26 cellular contexts compared by ENCODE assay signal in genomic region chr6:134722429-134722828, GRCh38.
DNase-seq lines count a peak whose midpoint lies in the region; ATAC-seq, FAIRE-seq and TF ChIP-seq lines count a peak whose summit lies in the region.
"Had no signal": no experiment of that assay in that cellular context is flagged by ENCODE, and none has a peak within 500 bp of the region (broad histone marks: within the 10 kb centered on the region; RNA-seq: fewer than 3 reads in every experiment).

No MANE protein-coding gene starts in this region.

- no peak for ATAC-seq in GM23338
- ATAC-seq in GM21515 (IDR thresholded peaks at IDR 0.05; ENCODE audit: unreplicated experiment) = no peak
- ATAC-seq: activated T-cell treated with anti-CD3 and anti-CD28 coated beads, Interleukin-2, amount 50 U/mL, for 72 hours; heart left ventricle; left cardiac atrium; natural killer cell treated with Interleukin-12 subunit alpha and Interleukin-12 subunit beta and Interleukin-15 and Interleukin-18, amount 100 ng/mL, for 72 hours; psoas muscle; stimulated activated effector memory CD8-positive, alpha-beta T cell treated with anti-CD3 and anti-CD28 coated beads, Interleukin-12 subunit alpha, Interleukin-12 subunit beta, amount 100 ng/mL, for 72 hours had no signal

- H3K27ac Mint-ChIP-seq in GM23338 (peak overlapping the region; percentile 90), brain (peak overlapping the region in 4 of 5 experiments; percentile 18 to 80 (median 39))
- H3K27ac Mint-ChIP-seq: activated naive CD4-positive, alpha-beta T cell treated with anti-CD3 and anti-CD28 coated beads, Interleukin-2, amount 10 ng/mL, durations not matched to agents 7 days and 5 days; activated T-cell treated with anti-CD3 and anti-CD28 coated beads, Interleukin-2, amount 50 U/mL, for 72 hours; natural killer cell treated with Interleukin-12 subunit alpha and Interleukin-12 subunit beta and Interleukin-15 and Interleukin-18, amount 100 ng/mL, for 72 hours; stimulated activated effector memory CD8-positive, alpha-beta T cell treated with anti-CD3 and anti-CD28 coated beads, Interleukin-12 subunit alpha, Interleukin-12 subunit beta, amount 100 ng/mL, for 72 hours had no signal

- H3K36me3 Mint-ChIP-seq in GM23338 (ENCODE audit: low read depth) (no peaks in the 10 kb centered on the region), brain (no peaks in the 10 kb centered on the region)
- H3K36me3 Mint-ChIP-seq: activated naive CD4-positive, alpha-beta T cell treated with anti-CD3 and anti-CD28 coated beads, Interleukin-2, amount 10 ng/mL, durations not matched to agents 7 days and 5 days; natural killer cell treated with Interleukin-12 subunit alpha and Interleukin-12 subunit beta and Interleukin-15 and Interleukin-18, amount 100 ng/mL, for 72 hours; stimulated activated effector memory CD8-positive, alpha-beta T cell treated with anti-CD3 and anti-CD28 coated beads, Interleukin-12 subunit alpha, Interleukin-12 subunit beta, amount 100 ng/mL, for 72 hours had no signal

- DNase-seq in GM23338 (ENCODE audit: low spot score) = no peak
- DNase-seq in foreskin fibroblast = peak in 1 of 2 donors; percentile 67
- DNase-seq in suprapubic skin (ENCODE audit: low spot score in 2 of 2) = no peak
- DNase-seq in D341Med (ENCODE audit: low spot score) = no peak
- DNase-seq in GM19239 (ENCODE audit: insufficient read length, low spot score) = no peak
- DNase-seq in activated CD4-positive, CD25-positive, alpha-beta regulatory T cell treated with anti-CD3 and anti-CD28 coated beads, Interleukin-2, amount 50 U/mL, for 72 hours = no peak
- DNase-seq: activated naive CD4-positive, alpha-beta T cell treated with anti-CD3 and anti-CD28 coated beads, Interleukin-2, amount 10 ng/mL, durations not matched to agents 7 days and 5 days; activated T-cell treated with anti-CD3 and anti-CD28 coated beads, Interleukin-2, amount 50 U/mL, for 72 hours; anterior cingulate cortex; effector CD8-positive, alpha-beta T cell; esophagus squamous epithelium; heart left ventricle; Karpas-422; left cardiac atrium; NCI-H187 treated with DMSO at 0.1 percent for 48 hours; NCI-H2227 treated with DMSO at 0.1 percent for 48 hours; NCI-H82; OCI-M1; psoas muscle; Right ventricle myocardium superior; stimulated activated CD4-positive, alpha-beta T cell treated with anti-CD3 and anti-CD28 coated beads, Interleukin-2, amount 100 ng/mL, for 24 hours had no signal

- TF ChIP-seq CTCF in GM23338 (conservative IDR thresholded peaks at IDR 0.05; ENCODE audit: low read depth in 2 of 2) (no peak), brain (conservative IDR thresholded peaks at IDR 0.05) (no peak), foreskin fibroblast (IDR thresholded peaks at IDR 0.05; ENCODE audit: low read depth, low read length) (no peak), suprapubic skin (IDR thresholded peaks at IDR 0.05) (no peak)

- no peaks in the 10 kb centered on the region for H3K4me1 ChIP-seq in GM23338 (ENCODE audit: insufficient read depth)
- H3K4me1 ChIP-seq in suprapubic skin = peaks cover 50% of the 10 kb centered on the region

- H2AFZ ChIP-seq in GM23338 = peak overlapping the region; percentile 12; the same call in 1 of the 2 replicates

- H3K27ac ChIP-seq in GM23338 (ENCODE audit: low read depth) (no peak overlapping the region), suprapubic skin (peak overlapping the region; percentile 46)
- H3K27ac ChIP-seq: psoas muscle had no signal

- H3K36me3 ChIP-seq in GM23338 (ENCODE audit: insufficient read depth) = no peaks in the 10 kb centered on the region
- no peaks in the 10 kb centered on the region for H3K36me3 ChIP-seq in suprapubic skin
- H3K36me3 ChIP-seq: esophagus squamous epithelium, heart left ventricle had no signal

- H3K27me3 Mint-ChIP-seq in GM23338 (ENCODE audit: insufficient read depth, low read depth, poor library complexity) (peaks cover 4% of the 10 kb centered on the region), brain (no peaks in the 10 kb centered on the region)

- H3K9me3 ChIP-seq in suprapubic skin = no peaks in the 10 kb centered on the region
- H3K9me3 ChIP-seq: esophagus squamous epithelium, heart left ventricle, psoas muscle had no signal

- no peaks in the 10 kb centered on the region for H3K27me3 ChIP-seq in GM23338 (ENCODE audit: insufficient read depth)
- no peaks in the 10 kb centered on the region for H3K27me3 ChIP-seq in suprapubic skin
- H3K27me3 ChIP-seq: esophagus squamous epithelium, heart left ventricle had no signal

- no peak overlapping the region for H3K4me2 ChIP-seq in GM23338

- H3K9me2 ChIP-seq in GM23338 (ENCODE audit: insufficient read depth) = no peaks in the 10 kb centered on the region

- TF ChIP-seq EP300 in suprapubic skin (IDR thresholded peaks at IDR 0.05) = no peak

- H3K4me3 Mint-ChIP-seq in GM23338 = no peak overlapping the region
- no peak overlapping the region for H3K4me3 Mint-ChIP-seq in brain
- H3K4me3 Mint-ChIP-seq: activated naive CD4-positive, alpha-beta T cell treated with anti-CD3 and anti-CD28 coated beads, Interleukin-2, amount 10 ng/mL, durations not matched to agents 7 days and 5 days; activated T-cell treated with anti-CD3 and anti-CD28 coated beads, Interleukin-2, amount 50 U/mL, for 72 hours; natural killer cell treated with Interleukin-12 subunit alpha and Interleukin-12 subunit beta and Interleukin-15 and Interleukin-18, amount 100 ng/mL, for 72 hours; stimulated activated effector memory CD8-positive, alpha-beta T cell treated with anti-CD3 and anti-CD28 coated beads, Interleukin-12 subunit alpha, Interleukin-12 subunit beta, amount 100 ng/mL, for 72 hours had no signal

- H4K20me1 ChIP-seq in GM23338 (replicated peaks; ENCODE audit: insufficient read depth) = no peaks in the 10 kb centered on the region

- H3F3A ChIP-seq in GM23338 (replicated peaks; ENCODE audit: low read depth) = no peaks in the 10 kb centered on the region

- H3K4me1 Mint-ChIP-seq in GM23338 (no peaks in the 10 kb centered on the region), brain (peaks cover 55% of the 10 kb centered on the region)
- H3K4me1 Mint-ChIP-seq: activated naive CD4-positive, alpha-beta T cell treated with anti-CD3 and anti-CD28 coated beads, Interleukin-2, amount 10 ng/mL, durations not matched to agents 7 days and 5 days; stimulated activated effector memory CD8-positive, alpha-beta T cell treated with anti-CD3 and anti-CD28 coated beads, Interleukin-12 subunit alpha, Interleukin-12 subunit beta, amount 100 ng/mL, for 72 hours had no signal

- TF ChIP-seq POLR2A in suprapubic skin (IDR thresholded peaks at IDR 0.05) = no peak

- WGBS in suprapubic skin = 53% methylated on average over 4 of the region's 4 CpGs

- no peak for FAIRE-seq in GM19239 (lab: Jason Lieb, UNC)
- FAIRE-seq: GM12892 had no signal

- H3K79me2 ChIP-seq in GM23338 (replicated peaks; ENCODE audit: insufficient read depth) = no peaks in the 10 kb centered on the region

- H3K4me3 ChIP-seq in GM23338 (no peak overlapping the region), foreskin fibroblast (ENCODE audit: low read depth in 1 of 2, low read length in 2 of 2) (peak overlapping the region; percentile 5), suprapubic skin (no peak overlapping the region)
- H3K4me3 ChIP-seq: esophagus squamous epithelium, heart left ventricle, psoas muscle had no signal

- no peaks in the 10 kb centered on the region for H3K9me3 Mint-ChIP-seq in GM23338
- H3K9me3 Mint-ChIP-seq in brain = peaks cover 0 to 4% (median 0%) of the 10 kb centered on the region in 5 experiments
- H3K9me3 Mint-ChIP-seq: activated naive CD4-positive, alpha-beta T cell treated with anti-CD3 and anti-CD28 coated beads, Interleukin-2, amount 10 ng/mL, durations not matched to agents 7 days and 5 days; activated T-cell treated with anti-CD3 and anti-CD28 coated beads, Interleukin-2, amount 50 U/mL, for 72 hours; natural killer cell treated with Interleukin-12 subunit alpha and Interleukin-12 subunit beta and Interleukin-15 and Interleukin-18, amount 100 ng/mL, for 72 hours; stimulated activated effector memory CD8-positive, alpha-beta T cell treated with anti-CD3 and anti-CD28 coated beads, Interleukin-12 subunit alpha, Interleukin-12 subunit beta, amount 100 ng/mL, for 72 hours had no signal

TF ChIP-seq in GM23338, 12 proteins besides CTCF, POLR2A, EP300 and RAD21:
- TF ChIP-seq EZH2phosphoT487 (IDR thresholded peaks at IDR 0.05; ENCODE audit: unreplicated experiment) = no peak
- TF ChIP-seq POLR2AphosphoS5 (IDR thresholded peaks at IDR 0.05; ENCODE audit: low read depth) = no peak
- TF ChIP-seq STAT1 (IDR thresholded peaks at IDR 0.05; ENCODE audit: unreplicated experiment) = no peak

Comparison
In these comparisons a context has a peak if more than half of its experiments do, and no peak if none do; other contexts are left out.
1. H3K4me3 ChIP-seq: peak in foreskin fibroblast (2 of 2); none in GM23338 (single experiment) and suprapubic skin (single experiment).